ENCODE assay signal across 8 cellular contexts in the genomic region with DNA sequence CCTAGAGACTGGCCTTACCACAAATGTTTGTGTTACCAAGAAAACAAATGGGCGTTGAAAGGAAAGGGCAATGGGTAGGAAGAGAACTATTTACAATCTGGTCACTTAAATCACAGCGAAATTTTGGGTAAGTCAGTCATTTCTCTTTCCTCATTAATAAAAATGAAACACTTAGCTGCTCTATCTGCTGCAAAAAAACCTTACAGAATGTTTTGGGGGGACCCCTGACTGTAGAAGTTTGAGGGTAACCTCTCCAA. TPM values are rescaled to one million over a fixed set of nuclear protein-coding genes. Genes with fewer than 3 reads are reported as not detected.
DNase-seq lines count a peak whose midpoint lies in the region; ATAC-seq and TF ChIP-seq lines count a peak whose summit lies in the region.

No MANE protein-coding gene starts in this region.

- H3K4me1 Mint-ChIP-seq in activated T-cell treated with anti-CD3 and anti-CD28 coated beads, Interleukin-2, amount 50 U/mL, for 24 hours (ENCODE audit: low read depth) = peaks cover 62% of the 10 kb centered on the region

- H3K27ac ChIP-seq in adrenal gland (peak overlapping the region; percentile 29 to 95 (median 90)), liver (ENCODE audit: low read depth in 1 of 2, low read length in 2 of 2) (peak overlapping the region; percentile 89 to 97), tibial artery (peak overlapping the region; percentile 97 to 99)

- H3K9ac ChIP-seq in liver (ENCODE audit: low read depth in 1 of 2, low read length in 2 of 2) = peak overlapping the region; percentile 80 to 81

- H3K9me3 Mint-ChIP-seq in activated T-cell treated with anti-CD3 and anti-CD28 coated beads, Interleukin-2, amount 50 U/mL, for 24 hours = no peaks in the 10 kb centered on the region

- ATAC-seq in HG02870 (IDR thresholded peaks at IDR 0.05; ENCODE audit: unreplicated experiment) = no peak

- WGBS in adrenal gland, 4 donors = 13 to 19% (median 18%) methylated on average over 2 of the region's 2 CpGs
- 12% methylated on average over 2 of the region's 2 CpGs for WGBS in liver

- no peak for TF ChIP-seq POLR2A in adrenal gland (IDR thresholded peaks at IDR 0.05)

- H3K27me3 ChIP-seq in adrenal gland (no peaks in the 10 kb centered on the region), liver (ENCODE audit: control insufficient read depth in 4 of 4, insufficient read depth in 4 of 4, low read length in 3 of 4) (no peaks in the 10 kb centered on the region), tibial artery (no peaks in the 10 kb centered on the region)

- no peak for DNase-seq in activated T-cell treated with anti-CD3 and anti-CD28 coated beads, Interleukin-2, amount 50 U/mL, for 24 hours
- no peak for DNase-seq in activated T-cell treated with anti-CD3 and anti-CD28 coated beads for 4 hours
- no peak for DNase-seq in adrenal gland
- no peak for DNase-seq in tibial artery
- DNase-seq in NCI-H2171 (lab: John Stamatoyannopoulos, UW) = no peak
- no peak for DNase-seq in HT-29 (ENCODE audit: low spot score)

- intact Hi-C loops in adrenal gland (cut with DNase I) = no loop called here
- intact Hi-C loops in tibial artery (cut with DNase I; ENCODE audit: low total_unique reads) = no loop called here

- TF ChIP-seq RAD21 in liver (IDR thresholded peaks at IDR 0.05) = no peak

- H3K27me3 Mint-ChIP-seq in activated T-cell treated with anti-CD3 and anti-CD28 coated beads, Interleukin-2, amount 50 U/mL, for 24 hours = no peaks in the 10 kb centered on the region

- H3K36me3 Mint-ChIP-seq in activated T-cell treated with anti-CD3 and anti-CD28 coated beads, Interleukin-2, amount 50 U/mL, for 24 hours (ENCODE audit: low read depth) = peaks cover 63% of the 10 kb centered on the region

- H3K9me3 ChIP-seq in adrenal gland (replicated peaks in 1 of 3) = no peaks in the 10 kb centered on the region
- H3K9me3 ChIP-seq in liver (ENCODE audit: control insufficient read depth in 4 of 4, low read length in 3 of 4) = no peaks in the 10 kb centered on the region
- no peaks in the 10 kb centered on the region for H3K9me3 ChIP-seq in tibial artery

- peaks cover 37 to 53% of the 10 kb centered on the region in 2 donors for H3K4me1 ChIP-seq in adrenal gland (replicated peaks in 1 of 2)
- H3K4me1 ChIP-seq in liver (ENCODE audit: control insufficient read depth in 4 of 4, insufficient read depth in 4 of 4, low read length in 3 of 4) = peaks cover 14 to 54% (median 42%) of the 10 kb centered on the region in 4 donors
- H3K4me1 ChIP-seq in tibial artery = peaks cover 15 to 69% (median 51%) of the 10 kb centered on the region in 4 donors

- H3K4me3 Mint-ChIP-seq in activated T-cell treated with anti-CD3 and anti-CD28 coated beads, Interleukin-2, amount 50 U/mL, for 24 hours = peak overlapping the region; percentile 96

- TF ChIP-seq CTCF in adrenal gland (IDR thresholded peaks at IDR 0.05) (no peak), liver (IDR thresholded peaks at IDR 0.05; ENCODE audit: low read depth, low read length, missing input control) (no peak), tibial artery (IDR thresholded peaks at IDR 0.05) (no peak)

- peak overlapping the region; percentile 60 to 85 (median 83) for H3K4me3 ChIP-seq in adrenal gland
- peak overlapping the region; percentile 60 to 84 (median 80) for H3K4me3 ChIP-seq in liver (ENCODE audit: low read depth in 1 of 3, low read length in 3 of 3)
- peak overlapping the region; percentile 73 to 80 for H3K4me3 ChIP-seq in tibial artery

- H3K36me3 ChIP-seq in adrenal gland (replicated peaks in 1 of 2) (no peaks in the 10 kb centered on the region), liver (ENCODE audit: control insufficient read depth in 4 of 4, insufficient read depth in 3 of 4, low read depth in 1 of 4, low read length in 3 of 4) (no peaks in the 10 kb centered on the region), tibial artery (no peaks in the 10 kb centered on the region)

- peak overlapping the region; percentile 94 for H3K27ac Mint-ChIP-seq in activated T-cell treated with anti-CD3 and anti-CD28 coated beads, Interleukin-2, amount 50 U/mL, for 24 hours

TF ChIP-seq in liver, 16 proteins besides CTCF, POLR2A, EP300 and RAD21:
- TF ChIP-seq HNF4G (IDR thresholded peaks at IDR 0.05) (no peak), FOXA2 (IDR thresholded peaks at IDR 0.05) (no peak), ZBTB33 (IDR thresholded peaks at IDR 0.05) (no peak), JUND (IDR thresholded peaks at IDR 0.05) (no peak), FOXA1 (IDR thresholded peaks at IDR 0.05) (no peak), REST (IDR thresholded peaks at IDR 0.05) (no peak), SP1 (IDR thresholded peaks at IDR 0.05) (no peak), NR2F2 (IDR thresholded peaks at IDR 0.05) (no peak)
TF ChIP-seq in liver: peak in this region for 0.

RNA-seq across cellular contexts. Expression of gene NUTF2, which starts 0.7 kb away (rescaled TPM):
- total RNA-seq in adrenal gland (100 to 1,000 TPM in 2 of 8 donors, 10 to 100 TPM in 6; 30.0 to 201 (median 80.7) TPM), liver (10 to 100 TPM; 27.4 to 69.5 TPM)
- polyA plus RNA-seq in adrenal gland (100 to 1,000 TPM; 131 to 170 (median 134) TPM), liver (10 to 100 TPM; 51.0 to 58.7 TPM)
- total RNA-seq in HT-29 (2014; rRNA removed; shearing (Covaris generic)) = 158 and 183 TPM in 2 replicates

RNA-seq across cellular contexts. Expression of gene CENPT, which starts 1.5 kb away (rescaled TPM):
- total RNA-seq in adrenal gland (10 to 100 TPM; 18.1 to 58.6 (median 38.7) TPM), liver (10 to 100 TPM; 15.9 to 22.7 TPM)
- polyA plus RNA-seq in adrenal gland (100 to 1,000 TPM in 2 of 3 donors, 10 to 100 TPM in 1; 15.8 to 250 (median 126) TPM), liver (10 to 100 TPM; 11.4 to 26.9 TPM)
- total RNA-seq in HT-29 (2014; rRNA removed; shearing (Covaris generic)) = 42.8 and 43.2 TPM in 2 replicates

RNA-seq across cellular contexts. Expression of gene THAP11, which starts 3.9 kb away (rescaled TPM):
- 10 to 100 TPM; 19.9 to 85.6 (median 44.7) TPM for total RNA-seq in adrenal gland
- polyA plus RNA-seq in adrenal gland = 1 to 10 TPM; 8.4 to 8.6 (median 8.5) TPM
- 10 to 100 TPM; 14.1 to 19.7 TPM for total RNA-seq in liver
- polyA plus RNA-seq in liver = 1 to 10 TPM; 6.7 to 9.5 TPM
- 66.3 and 80.9 TPM in 2 replicates for total RNA-seq in HT-29 (2014; rRNA removed; shearing (Covaris generic))

RNA-seq across cellular contexts. Expression of gene EDC4, which starts 26.9 kb away (rescaled TPM):
- total RNA-seq in adrenal gland (10 to 100 TPM; 34.0 to 70.8 (median 54.1) TPM), liver (10 to 100 TPM; 22.9 to 26.8 TPM)
- polyA plus RNA-seq in adrenal gland (100 to 1,000 TPM in 1 of 3 donors, 10 to 100 TPM in 2; 57.8 to 115 (median 73.3) TPM), liver (10 to 100 TPM; 17.7 to 20.3 TPM)
- 107 and 121 TPM in 2 replicates for total RNA-seq in HT-29 (2014; rRNA removed; shearing (Covaris generic))

RNA-seq across cellular contexts. Expression of gene NRN1L, which starts 38.7 kb away (rescaled TPM):
- total RNA-seq in adrenal gland (1 to 10 TPM in 2 of 8 donors, under 1 TPM in 4, not detected in 2; 0.72 to 2.1 (median 0.90) TPM), liver (under 1 TPM; 0.14 to 0.33 TPM)
- polyA plus RNA-seq in adrenal gland (1 to 10 TPM in 2 of 3 donors, under 1 TPM in 1; 0.99 to 6.8 (median 2.5) TPM), liver (under 1 TPM; 0.23 to 0.24 TPM)
- 0.64 and 2.5 TPM in 2 replicates for total RNA-seq in HT-29 (2014; rRNA removed; shearing (Covaris generic))
